In genomic region chr17:50195196-50195865, GRCh38 we compare ENCODE assay signal across 1 cellular context.
TF ChIP-seq lines count a peak whose summit lies in the region.

No MANE protein-coding gene starts in this region.

TF ChIP-seq in HepG2, 621 proteins besides CTCF, POLR2A, EP300 and RAD21:
- TF ChIP-seq FOSL1 (CRISPR knock-in tag; IDR thresholded peaks at IDR 0.05; ENCODE audit: borderline replicate concordance) (no peak), NR2F1 (CRISPR knock-in tag; IDR thresholded peaks at IDR 0.05) (no peak), RXRA (CRISPR knock-in tag; IDR thresholded peaks at IDR 0.05) (no peak), ZNF136 (CRISPR knock-in tag; IDR thresholded peaks at IDR 0.05; ENCODE audit: low read depth) (no peak), CC2D1A (CRISPR knock-in tag; IDR thresholded peaks at IDR 0.05) (no peak), ZKSCAN8 (CRISPR knock-in tag; IDR thresholded peaks at IDR 0.05; ENCODE audit: borderline replicate concordance) (no peak), THAP11 (CRISPR knock-in tag; IDR thresholded peaks at IDR 0.05) (no peak), KMT2B (CRISPR knock-in tag; IDR thresholded peaks at IDR 0.05) (no peak), YEATS2 (CRISPR knock-in tag; IDR thresholded peaks at IDR 0.05; ENCODE audit: borderline replicate concordance) (no peak), ATRX (CRISPR knock-in tag; IDR thresholded peaks at IDR 0.05; ENCODE audit: borderline replicate concordance) (no peak), ZFP36L2 (CRISPR knock-in tag; IDR thresholded peaks at IDR 0.05) (no peak), MIER2 (CRISPR knock-in tag; IDR thresholded peaks at IDR 0.05) (no peak), SRY (CRISPR knock-in tag; IDR thresholded peaks at IDR 0.05) (no peak), RORA (CRISPR knock-in tag; IDR thresholded peaks at IDR 0.05) (no peak), ZNF317 (CRISPR knock-in tag; IDR thresholded peaks at IDR 0.05) (no peak), ZNF326 (CRISPR knock-in tag; IDR thresholded peaks at IDR 0.05; ENCODE audit: borderline replicate concordance) (no peak), ZNF781 (CRISPR knock-in tag; IDR thresholded peaks at IDR 0.05; ENCODE audit: borderline replicate concordance, not compliant biosample characterization) (no peak)
